ENCODE assay signal across 16 cellular contexts in genomic region chr1:186536272-186536905, GRCh38.
A peak's percentile ranks its signal among the peaks of the same experiment; 100 is the strongest.
DNase-seq lines count a peak whose midpoint lies in the region; ATAC-seq and TF ChIP-seq lines count a peak whose summit lies in the region.
"Had no signal": no experiment of that assay in that cellular context is flagged by ENCODE, and none has a peak within 500 bp of the region (broad histone marks: within the 10 kb centered on the region; RNA-seq: fewer than 3 reads in every experiment).

No MANE protein-coding gene starts in this region.

- DNase-seq in AG10803 (ENCODE audit: low read depth) = peak; percentile 58
- DNase-seq in M059J (ENCODE audit: low read depth) = peak; percentile 49
- DNase-seq in fibroblast of mammary gland (ENCODE audit: low read depth) = peak; percentile 54
- no peak for DNase-seq in DMS114 treated with DMSO at 0.1 percent for 48 hours (lab: John Stamatoyannopoulos, UW; ENCODE audit: unreplicated experiment)
- no peak for DNase-seq in NCI-H526 (lab: John Stamatoyannopoulos, UW)
- DNase-seq: DMS 273 treated with DMSO at 0.1 percent for 48 hours; effector memory CD8-positive, alpha-beta T cell; heart left ventricle; NCI-H526 treated with DMSO at 0.1 percent for 48 hours; pancreas; stimulated activated CD4-positive, alpha-beta T cell treated with anti-CD3 and anti-CD28 coated beads, Interleukin-15, amount 100 ng/mL, for 24 hours; WERI-Rb-1 had no signal

- no peak overlapping the region for H3K4me3 ChIP-seq in AG10803 (ENCODE audit: low read length)
- H3K4me3 ChIP-seq in fibroblast of mammary gland (ENCODE audit: control insufficient read depth, low read depth, low read length) = no peak overlapping the region
- H3K4me3 ChIP-seq: heart left ventricle, pancreas had no signal

- 0 out of 2 replicates have a peak, but pooled peaks have one; percentile 1 for TF ChIP-seq CTCF in AG10803 (conservative IDR thresholded peaks at IDR 0.05; ENCODE audit: low read length)
- TF ChIP-seq CTCF in fibroblast of mammary gland (conservative IDR thresholded peaks at IDR 0.05; ENCODE audit: control insufficient read depth, insufficient read depth, low read depth, low read length) = no peak

- ATAC-seq in SK-N-SH treated with all-trans-retinoic acid at 6 μM for 48 hours = peak; percentile 40
- ATAC-seq in HG03280 (IDR thresholded peaks at IDR 0.05; ENCODE audit: unreplicated experiment) = no peak
- ATAC-seq in GM21423 (IDR thresholded peaks at IDR 0.05; ENCODE audit: unreplicated experiment) = no peak
- ATAC-seq: effector memory CD8-positive, alpha-beta T cell; Right ventricle myocardium inferior had no signal

TF ChIP-seq in SK-N-SH treated with all-trans-retinoic acid at 6 μM for 48 hours, 23 proteins besides CTCF, POLR2A, EP300 and RAD21:
- TF ChIP-seq CSDC2 (CRISPR knock-in tag; IDR thresholded peaks at IDR 0.05) (no peak), RARB (CRISPR knock-in tag; IDR thresholded peaks at IDR 0.05) (no peak)
- TF ChIP-seq, protein P1, sequence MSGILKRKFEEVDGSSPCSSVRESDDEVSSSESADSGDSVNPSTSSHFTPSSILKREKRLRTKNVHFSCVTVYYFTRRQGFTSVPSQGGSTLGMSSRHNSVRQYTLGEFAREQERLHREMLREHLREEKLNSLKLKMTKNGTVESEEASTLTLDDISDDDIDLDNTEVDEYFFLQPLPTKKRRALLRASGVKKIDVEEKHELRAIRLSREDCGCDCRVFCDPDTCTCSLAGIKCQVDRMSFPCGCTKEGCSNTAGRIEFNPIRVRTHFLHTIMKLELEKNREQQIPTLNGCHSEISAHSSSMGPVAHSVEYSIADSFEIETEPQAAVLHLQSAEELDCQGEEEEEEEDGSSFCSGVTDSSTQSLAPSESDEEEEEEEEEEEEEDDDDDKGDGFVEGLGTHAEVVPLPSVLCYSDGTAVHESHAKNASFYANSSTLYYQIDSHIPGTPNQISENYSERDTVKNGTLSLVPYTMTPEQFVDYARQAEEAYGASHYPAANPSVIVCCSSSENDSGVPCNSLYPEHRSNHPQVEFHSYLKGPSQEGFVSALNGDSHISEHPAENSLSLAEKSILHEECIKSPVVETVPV (CRISPR knock-in tag; IDR thresholded peaks at IDR 0.05) = no peak
TF ChIP-seq in SK-N-SH treated with all-trans-retinoic acid at 6 μM for 48 hours: peak in this region for 0.

Comparison
In these comparisons a context has a peak if more than half of its experiments do, and no peak if none do; other contexts are left out.
1. DNase-seq: peak in AG10803 (single experiment), M059J (single experiment) and fibroblast of mammary gland (single experiment); none in DMS114 treated with DMSO at 0.1 percent for 48 hours (single experiment) and NCI-H526 (0 of 2).